In genomic region chr12:31897135-31897534, GRCh38 we compare ENCODE assay signal across 8 cellular contexts.
DNase-seq lines count a peak whose midpoint lies in the region; ATAC-seq and TF ChIP-seq lines count a peak whose summit lies in the region.
"Not testable (repeated sequence)": the region's sequence is repeated elsewhere in the genome, so short reads cannot be mapped to it uniquely, and the experiment has no call there.

No MANE protein-coding gene starts in this region.

- ATAC-seq in activated CD4-positive, alpha-beta T cell treated with anti-CD3 and anti-CD28 coated beads for 36 hours; right lobe of liver; upper lobe of right lung: not testable (repeated sequence)

- not testable (repeated sequence) for TF ChIP-seq POLR2A in right lobe of liver (IDR thresholded peaks at IDR 0.05)

- peaks cover 35% of the 10 kb centered on the region for H3K9me3 Mint-ChIP-seq in activated CD4-positive, alpha-beta T cell treated with anti-CD3 and anti-CD28 coated beads for 36 hours (ENCODE audit: low read depth)
- H3K9me3 Mint-ChIP-seq in activated T-helper 2 cell treated with anti-CD3 and anti-CD28 coated beads, Interferon-gamma antibody, Interleukin-2, Interleukin-4, amounts not matched to agents 10 μg/mL and 5 μg/mL and 100 μg/mL, durations not matched to agents 14 hours and 24 hours and 36 hours = peaks cover 64% of the 10 kb centered on the region
- H3K9me3 Mint-ChIP-seq in dendritic cell treated with granulocyte-macrophage colony-stimulating factor and Interleukin-4, amounts not matched to agents 40 ng/mL and 50 ng/mL, for 4 days = peaks cover 31% of the 10 kb centered on the region

- WGBS in right lobe of liver (ENCODE audit: insufficient coverage, low coverage, low lambda C conversion rate, missing lambda C conversion rate) = 80% methylated on average over 3 of the region's 8 CpGs

- intact Hi-C loops in activated CD4-positive, alpha-beta T cell treated with anti-CD3 and anti-CD28 coated beads for 36 hours (cut with DNase I, micrococcal nuclease) = loop anchor here (2.0 to 5.0 kb wide), 5 partner anchors 22 to 575 kb away; no protein-coding TSS in a partner anchor
- intact Hi-C loops in activated T-helper 2 cell treated with anti-CD3 and anti-CD28 coated beads, Interferon-gamma antibody, Interleukin-2, Interleukin-4, amounts not matched to agents 10 μg/mL and 5 μg/mL and 100 μg/mL, durations not matched to agents 14 hours and 24 hours and 36 hours (cut with micrococcal nuclease) = loop anchor here (2.0 to 10.0 kb wide), 6 partner anchors 32 to 572 kb away; partner anchors contain the start of genes AMN1 and SINHCAF
- intact Hi-C loops in dendritic cell treated with granulocyte-macrophage colony-stimulating factor and Interleukin-4, amounts not matched to agents 40 ng/mL and 50 ng/mL, for 4 days (cut with micrococcal nuclease); right lobe of liver (cut with DNase I); upper lobe of right lung (cut with DNase I): not testable (repeated sequence)

- H3K9me3 ChIP-seq in DOHH2 (ENCODE audit: control insufficient read depth, insufficient read depth, low read length) (peaks cover 38% of the 10 kb centered on the region; the same call in 1 of the 2 replicates), Loucy (ENCODE audit: insufficient read depth, low read depth, low read length) (peaks cover 54% of the 10 kb centered on the region)
- not testable (repeated sequence) for H3K9me3 ChIP-seq in right lobe of liver; parathyroid adenoma (ENCODE audit: control insufficient read depth, low read length); upper lobe of right lung

- not testable (repeated sequence) for DNase-seq in activated CD4-positive, alpha-beta T cell treated with anti-CD3 and anti-CD28 coated beads for 36 hours; activated T-helper 2 cell treated with anti-CD3 and anti-CD28 coated beads, Interferon-gamma antibody, Interleukin-2, Interleukin-4, amounts not matched to agents 10 μg/mL and 5 μg/mL and 100 μg/mL, durations not matched to agents 14 hours and 24 hours and 36 hours (ENCODE audit: low spot score); right lobe of liver; upper lobe of right lung

- not testable (repeated sequence) for H2AFZ ChIP-seq in Loucy (ENCODE audit: low read length)
- H2AFZ ChIP-seq in parathyroid adenoma = peak overlapping the region; percentile 23

- peak overlapping the region; percentile 99 for H3K27ac Mint-ChIP-seq in activated CD4-positive, alpha-beta T cell treated with anti-CD3 and anti-CD28 coated beads for 36 hours
- H3K27ac Mint-ChIP-seq in activated T-helper 2 cell treated with anti-CD3 and anti-CD28 coated beads, Interferon-gamma antibody, Interleukin-2, Interleukin-4, amounts not matched to agents 10 μg/mL and 5 μg/mL and 100 μg/mL, durations not matched to agents 14 hours and 24 hours and 36 hours = peak overlapping the region; percentile 89
- peak overlapping the region; percentile 64 for H3K27ac Mint-ChIP-seq in dendritic cell treated with granulocyte-macrophage colony-stimulating factor and Interleukin-4, amounts not matched to agents 40 ng/mL and 50 ng/mL, for 4 days

- not testable (repeated sequence) for TF ChIP-seq CTCF in DOHH2 (IDR thresholded peaks at IDR 0.05; ENCODE audit: low read depth, low read length, poor library complexity, severe bottlenecking); Loucy (conservative IDR thresholded peaks at IDR 0.05; ENCODE audit: low read length); right lobe of liver (IDR thresholded peaks at IDR 0.05); parathyroid adenoma (IDR thresholded peaks at IDR 0.05); upper lobe of right lung (IDR thresholded peaks at IDR 0.05)

- CTCF ChIA-PET in activated CD4-positive, alpha-beta T cell treated with anti-CD3 and anti-CD28 coated beads for 36 hours (lab: Charles Lee) = interaction anchor here (1.2 kb wide), 1 partner anchor 88 kb away, joined by 3 read pairs; no protein-coding TSS in a partner anchor

- H3K4me1 Mint-ChIP-seq in activated CD4-positive, alpha-beta T cell treated with anti-CD3 and anti-CD28 coated beads for 36 hours = peaks cover 56% of the 10 kb centered on the region
- peaks cover 31% of the 10 kb centered on the region for H3K4me1 Mint-ChIP-seq in activated T-helper 2 cell treated with anti-CD3 and anti-CD28 coated beads, Interferon-gamma antibody, Interleukin-2, Interleukin-4, amounts not matched to agents 10 μg/mL and 5 μg/mL and 100 μg/mL, durations not matched to agents 14 hours and 24 hours and 36 hours (ENCODE audit: low read depth)
- H3K4me1 Mint-ChIP-seq in dendritic cell treated with granulocyte-macrophage colony-stimulating factor and Interleukin-4, amounts not matched to agents 40 ng/mL and 50 ng/mL, for 4 days (ENCODE audit: low read depth) = peaks cover 50% of the 10 kb centered on the region

- peaks cover 55% of the 10 kb centered on the region for H3K36me3 Mint-ChIP-seq in activated CD4-positive, alpha-beta T cell treated with anti-CD3 and anti-CD28 coated beads for 36 hours (ENCODE audit: low read depth)
- H3K36me3 Mint-ChIP-seq in activated T-helper 2 cell treated with anti-CD3 and anti-CD28 coated beads, Interferon-gamma antibody, Interleukin-2, Interleukin-4, amounts not matched to agents 10 μg/mL and 5 μg/mL and 100 μg/mL, durations not matched to agents 14 hours and 24 hours and 36 hours (ENCODE audit: low read depth) = peaks cover 65% of the 10 kb centered on the region
- H3K36me3 Mint-ChIP-seq in dendritic cell treated with granulocyte-macrophage colony-stimulating factor and Interleukin-4, amounts not matched to agents 40 ng/mL and 50 ng/mL, for 4 days (ENCODE audit: low read depth) = not testable (repeated sequence)

- peak overlapping the region; percentile 98 for H3K27ac ChIP-seq in DOHH2 (ENCODE audit: low read depth, low read length)
- peak overlapping the region; percentile 9 to 47 (median 13) for H3K27ac ChIP-seq in right lobe of liver
- H3K27ac ChIP-seq in parathyroid adenoma = peak overlapping the region; percentile 17
- peak overlapping the region; percentile 70 for H3K27ac ChIP-seq in upper lobe of right lung

- POLR2A ChIA-PET in activated CD4-positive, alpha-beta T cell treated with anti-CD3 and anti-CD28 coated beads for 36 hours (lab: Charles Lee) = interaction anchor here (1.2 to 1.6 kb wide), 2 partner anchors 63 to 169 kb away, joined by 4 to 9 read pairs; partner anchors contain the start of gene AMN1

- not testable (repeated sequence) for H3K27me3 ChIP-seq in DOHH2 (ENCODE audit: control insufficient read depth, low read length); Loucy (ENCODE audit: insufficient read depth, low read length, poor library complexity, severe bottlenecking); right lobe of liver; parathyroid adenoma (ENCODE audit: control insufficient read depth, insufficient read depth, low read length); upper lobe of right lung

- H3K36me3 ChIP-seq in DOHH2 (ENCODE audit: control insufficient read depth, low read length) = peaks cover 22% of the 10 kb centered on the region
- not testable (repeated sequence) for H3K36me3 ChIP-seq in Loucy (ENCODE audit: insufficient read depth, low read length); right lobe of liver; parathyroid adenoma (ENCODE audit: control insufficient read depth, insufficient read depth, low read length); upper lobe of right lung

- H3K79me2 ChIP-seq in DOHH2 (ENCODE audit: control insufficient read depth, low read length); Loucy (ENCODE audit: insufficient read depth, low read length); parathyroid adenoma: not testable (repeated sequence)

- H3F3A ChIP-seq in DOHH2 (ENCODE audit: control insufficient read depth, insufficient read depth) = peaks cover 26% of the 10 kb centered on the region
- H3F3A ChIP-seq in Loucy (ENCODE audit: low read depth) = peaks cover 19% of the 10 kb centered on the region

- H3K9ac ChIP-seq in Loucy (ENCODE audit: low read depth, low read length, poor library complexity, severe bottlenecking) = peak overlapping the region; percentile 65
- H3K9ac ChIP-seq in parathyroid adenoma = not testable (repeated sequence)

- H3K9me2 ChIP-seq in DOHH2 (replicated peaks; ENCODE audit: control insufficient read depth, low read length); Loucy (replicated peaks; ENCODE audit: low read depth, low read length): not testable (repeated sequence)

- peak overlapping the region; percentile 50 for H3K4me3 Mint-ChIP-seq in activated CD4-positive, alpha-beta T cell treated with anti-CD3 and anti-CD28 coated beads for 36 hours
- H3K4me3 Mint-ChIP-seq in activated T-helper 2 cell treated with anti-CD3 and anti-CD28 coated beads, Interferon-gamma antibody, Interleukin-2, Interleukin-4, amounts not matched to agents 10 μg/mL and 5 μg/mL and 100 μg/mL, durations not matched to agents 14 hours and 24 hours and 36 hours (ENCODE audit: low read depth) = peak overlapping the region; percentile 43
- not testable (repeated sequence) for H3K4me3 Mint-ChIP-seq in dendritic cell treated with granulocyte-macrophage colony-stimulating factor and Interleukin-4, amounts not matched to agents 40 ng/mL and 50 ng/mL, for 4 days

- H3K4me3 ChIP-seq in DOHH2 (ENCODE audit: low read length) (peak overlapping the region; percentile 66), Loucy (ENCODE audit: low read length, poor library complexity, severe bottlenecking) (peak overlapping the region; percentile 48), parathyroid adenoma (ENCODE audit: low read depth, low read length) (peak overlapping the region; percentile 8)
- H3K4me3 ChIP-seq in right lobe of liver, upper lobe of right lung: not testable (repeated sequence)

- H3K4me2 ChIP-seq in DOHH2 (ENCODE audit: low read length) (peak overlapping the region; percentile 75), Loucy (ENCODE audit: low read depth, low read length, poor library complexity, severe bottlenecking) (peak overlapping the region; percentile 58)
- H3K4me2 ChIP-seq in parathyroid adenoma (ENCODE audit: low read length) = not testable (repeated sequence)

- peaks cover 76% of the 10 kb centered on the region for H3K4me1 ChIP-seq in DOHH2 (ENCODE audit: control insufficient read depth, low read length)
- H3K4me1 ChIP-seq in Loucy (ENCODE audit: insufficient read depth, low read length, poor library complexity, severe bottlenecking) = peaks cover 39% of the 10 kb centered on the region
- not testable (repeated sequence) for H3K4me1 ChIP-seq in right lobe of liver
- H3K4me1 ChIP-seq in parathyroid adenoma = peaks cover 12% of the 10 kb centered on the region
- peaks cover 29% of the 10 kb centered on the region for H3K4me1 ChIP-seq in upper lobe of right lung

- H4K20me1 ChIP-seq in DOHH2 (ENCODE audit: control insufficient read depth, insufficient read depth, low read depth, low read length); Loucy (ENCODE audit: insufficient read depth, low read length, poor library complexity, severe bottlenecking): not testable (repeated sequence)

- not testable (repeated sequence) for H3K27me3 Mint-ChIP-seq in activated CD4-positive, alpha-beta T cell treated with anti-CD3 and anti-CD28 coated beads for 36 hours; activated T-helper 2 cell treated with anti-CD3 and anti-CD28 coated beads, Interferon-gamma antibody, Interleukin-2, Interleukin-4, amounts not matched to agents 10 μg/mL and 5 μg/mL and 100 μg/mL, durations not matched to agents 14 hours and 24 hours and 36 hours (ENCODE audit: low read depth); dendritic cell treated with granulocyte-macrophage colony-stimulating factor and Interleukin-4, amounts not matched to agents 40 ng/mL and 50 ng/mL, for 4 days

Comparison
In these comparisons a context has a peak if more than half of its experiments do, and no peak if none do; other contexts are left out.
1. H3K27ac ChIP-seq: peak in every context shown above with its lines; median percentile 98 in DOHH2; 70 in upper lobe of right lung; 17 in parathyroid adenoma; 13 in right lobe of liver.